11 cellular contexts compared by ENCODE assay signal in the genomic region with DNA sequence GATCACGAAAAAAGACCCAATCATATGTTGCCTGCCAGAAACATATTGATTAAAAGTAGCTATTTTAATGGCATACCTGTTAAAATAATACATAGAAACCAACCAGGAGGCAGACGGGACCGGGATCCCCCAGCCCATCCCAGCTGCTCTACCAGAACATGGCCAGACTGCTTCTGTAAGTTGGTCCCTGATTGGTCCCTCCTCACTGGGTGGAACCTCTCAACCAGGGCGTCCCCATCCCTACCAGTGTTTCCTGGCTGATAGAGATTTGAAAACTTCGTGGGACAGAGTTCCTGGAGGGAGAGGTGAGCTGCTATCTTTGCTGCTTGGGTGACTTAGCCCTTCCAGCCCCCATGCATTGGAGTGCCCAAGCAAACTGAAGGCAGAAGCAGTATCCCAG.
DNase-seq lines count a peak whose midpoint lies in the region; TF ChIP-seq lines count a peak whose summit lies in the region.
"Had no signal": no experiment of that assay in that cellular context is flagged by ENCODE, and none has a peak within 500 bp of the region (broad histone marks: within the 10 kb centered on the region; RNA-seq: fewer than 3 reads in every experiment).

No MANE protein-coding gene starts in this region.

- no peak overlapping the region for H3K23ac ChIP-seq in H9 (ENCODE audit: insufficient read length, low read depth, low read length)

- H2BK5ac ChIP-seq in H9 (ENCODE audit: insufficient read length, low read length): no peak overlapping the region

- H3K9me3 ChIP-seq in H9 (ENCODE audit: control insufficient read depth, low read depth, low read length) (no peaks in the 10 kb centered on the region), endodermal cell (ENCODE audit: control insufficient read depth, low read length) (no peaks in the 10 kb centered on the region), testis (no peaks in the 10 kb centered on the region)
- no peaks in the 10 kb centered on the region for H3K9me3 ChIP-seq in CD8-positive, alpha-beta memory T cell (ENCODE audit: low read length)
- H3K9me3 ChIP-seq: BLaER1 had no signal

- no peak for TF ChIP-seq CTCF in H9 (conservative IDR thresholded peaks at IDR 0.05)
- TF ChIP-seq CTCF in endodermal cell (conservative IDR thresholded peaks at IDR 0.05): no peak
- no peak for TF ChIP-seq CTCF in testis (IDR thresholded peaks at IDR 0.05)
- no peak for TF ChIP-seq CTCF in osteocyte (IDR thresholded peaks at IDR 0.05)

- H3K18ac ChIP-seq in H9 (ENCODE audit: insufficient read length, low read depth, low read length): no peak overlapping the region

- H4K5ac ChIP-seq in H9 (ENCODE audit: insufficient read length, low read depth, low read length): no peak overlapping the region

- TF ChIP-seq POLR2A in testis (IDR thresholded peaks at IDR 0.05): no peak

- no peak overlapping the region for H2AK5ac ChIP-seq in H9 (ENCODE audit: insufficient read length, low read length)

- intact Hi-C loops in testis (cut with DNase I; ENCODE audit: low total_unique reads): no loop called here

- no peak overlapping the region for H3K4me2 ChIP-seq in H9 (ENCODE audit: insufficient read depth, insufficient read length, low read length)
- H3K4me2 ChIP-seq: BLaER1 had no signal

- H3K4me3 ChIP-seq in endodermal cell (ENCODE audit: low read length): no peak overlapping the region
- no peak overlapping the region for H3K4me3 ChIP-seq in testis
- no peak overlapping the region for H3K4me3 ChIP-seq in CD8-positive, alpha-beta memory T cell (ENCODE audit: low read length)
- H3K4me3 ChIP-seq: BLaER1 had no signal

- CTCF ChIA-PET in CD8-positive, alpha-beta memory T cell (lab: Charles Lee): no interaction called here

- no peaks in the 10 kb centered on the region for H3K79me1 ChIP-seq in H9 (ENCODE audit: insufficient read depth, low read depth, low read length, poor library complexity, severe bottlenecking)

- H3K27me3 Mint-ChIP-seq in H9 (ENCODE audit: low read depth) (no peaks in the 10 kb centered on the region; the same call in 1 of the 2 replicates), endodermal cell (ENCODE audit: insufficient read depth) (no peaks in the 10 kb centered on the region), osteocyte (ENCODE audit: unreplicated experiment) (no peaks in the 10 kb centered on the region)
- no peaks in the 10 kb centered on the region for H3K27me3 Mint-ChIP-seq in CD8-positive, alpha-beta memory T cell

- POLR2A ChIA-PET in CD8-positive, alpha-beta memory T cell (lab: Charles Lee): no interaction called here

- H3K27me3 ChIP-seq in H9 (ENCODE audit: insufficient read depth, low read length): no peaks in the 10 kb centered on the region
- no peaks in the 10 kb centered on the region for H3K27me3 ChIP-seq in endodermal cell (ENCODE audit: control insufficient read depth, insufficient read depth, low read length, poor library complexity, severe bottlenecking)
- H3K27me3 ChIP-seq in testis: no peaks in the 10 kb centered on the region
- H3K27me3 ChIP-seq in CD8-positive, alpha-beta memory T cell (ENCODE audit: insufficient read depth, low read length, poor library complexity, severe bottlenecking): no peaks in the 10 kb centered on the region
- H3K27me3 ChIP-seq: BLaER1 had no signal

- H4K8ac ChIP-seq in H9 (replicated peaks; ENCODE audit: insufficient read length, low read depth, low read length): no peak overlapping the region

- H3K27ac ChIP-seq in H9 (ENCODE audit: insufficient read length, low read depth, low read length) (no peak overlapping the region), endodermal cell (ENCODE audit: low read depth, low read length) (no peak overlapping the region), testis (no peak overlapping the region)
- no peak overlapping the region for H3K27ac ChIP-seq in CD8-positive, alpha-beta memory T cell (ENCODE audit: low read depth, low read length)
- H3K27ac ChIP-seq: BLaER1 had no signal

- no CpG with 5 or more reads among the region's 5 CpGs for WGBS in H9 (ENCODE audit: extremely low coverage, insufficient read length, low lambda C conversion rate)
- WGBS in endodermal cell (ENCODE audit: insufficient coverage in 1 of 2, insufficient read length in 1 of 2), 2 experiments: 88 to 94% methylated on average over 2 to 5 of the region's 5 CpGs
- WGBS in testis, 2 donors: 60 to 74% methylated on average over 5 of the region's 5 CpGs

- no peaks in the 10 kb centered on the region for H4K20me1 ChIP-seq in H9 (ENCODE audit: control insufficient read depth, insufficient read depth, insufficient read length)
- H4K20me1 ChIP-seq: BLaER1 had no signal

- H3K9me3 Mint-ChIP-seq in H9 (peaks cover 7 to 8% of the 10 kb centered on the region in 2 experiments; a peak in 4 of 5 replicates), endodermal cell (peaks cover 5% of the 10 kb centered on the region), osteocyte (ENCODE audit: unreplicated experiment) (peaks cover 23% of the 10 kb centered on the region)
- peaks cover 4 to 31% (median 19%) of the 10 kb centered on the region in 5 donors for H3K9me3 Mint-ChIP-seq in CD8-positive, alpha-beta memory T cell

- peaks cover 0 to 9% (median 0%) of the 10 kb centered on the region in 3 experiments; a peak in 3 of 7 replicates for H3K36me3 Mint-ChIP-seq in H9 (ENCODE audit: insufficient read depth in 1 of 3, low read depth in 3 of 3)
- H3K36me3 Mint-ChIP-seq in endodermal cell (ENCODE audit: low read depth): no peaks in the 10 kb centered on the region
- H3K36me3 Mint-ChIP-seq in osteocyte (ENCODE audit: unreplicated experiment): no peaks in the 10 kb centered on the region
- H3K36me3 Mint-ChIP-seq in CD8-positive, alpha-beta memory T cell: no peaks in the 10 kb centered on the region

- H3K4me3 Mint-ChIP-seq in H9 (no peak overlapping the region), endodermal cell (no peak overlapping the region), osteocyte (ENCODE audit: unreplicated experiment) (no peak overlapping the region)
- no peak overlapping the region for H3K4me3 Mint-ChIP-seq in CD8-positive, alpha-beta memory T cell
- H3K4me3 Mint-ChIP-seq: HFFc6 had no signal

- H3K14ac ChIP-seq in H9 (ENCODE audit: insufficient read depth, low read length): no peak overlapping the region

- H3K23me2 ChIP-seq in H9 (ENCODE audit: insufficient read length, low read depth, low read length, poor library complexity, severe bottlenecking): no peaks in the 10 kb centered on the region

- no peak overlapping the region for H2BK15ac ChIP-seq in H9 (ENCODE audit: low read depth, low read length)

- no peaks in the 10 kb centered on the region for H3K4me1 ChIP-seq in H9 (ENCODE audit: insufficient read depth, low read length)
- H3K4me1 ChIP-seq in endodermal cell (ENCODE audit: control insufficient read depth, insufficient read depth, low read length): no peaks in the 10 kb centered on the region
- H3K4me1 ChIP-seq in testis: no peaks in the 10 kb centered on the region
- H3K4me1 ChIP-seq in CD8-positive, alpha-beta memory T cell (ENCODE audit: insufficient read depth, low read length): no peaks in the 10 kb centered on the region
- H3K4me1 ChIP-seq: BLaER1 had no signal

- no peak overlapping the region for H2BK12ac ChIP-seq in H9 (ENCODE audit: insufficient read length, low read depth, low read length)

- no peak overlapping the region for H2BK20ac ChIP-seq in H9 (ENCODE audit: low read depth, low read length, poor library complexity, severe bottlenecking)

- H3K56ac ChIP-seq in H9 (ENCODE audit: insufficient read length, low read depth, low read length): no peak overlapping the region

- H3K4ac ChIP-seq in H9 (ENCODE audit: low read depth, low read length): no peak overlapping the region

- DNase-seq in Daoy (ENCODE audit: low read depth): peak; percentile 42
- DNase-seq in H9: peak; percentile 62
- DNase-seq in endodermal cell: peak; percentile 57
- peak; percentile 28 for DNase-seq in testis
- no peak for DNase-seq in osteocyte (ENCODE audit: extremely low spot score, unreplicated experiment)
- DNase-seq in CD8-positive, alpha-beta memory T cell: no peak
- DNase-seq in activated CD4-positive, alpha-beta T cell treated with anti-CD3 and anti-CD28 coated beads for 1 hour: no peak
- DNase-seq: DMS53, HCEC 1CT, HFFc6 had no signal

- no peak overlapping the region for H3K9ac ChIP-seq in H9 (ENCODE audit: extremely low read depth, insufficient read length, low read length)
- H3K9ac ChIP-seq in endodermal cell (ENCODE audit: extremely low read depth, low read length, poor library complexity, severe bottlenecking): no peak overlapping the region
- H3K9ac ChIP-seq: BLaER1 had no signal

- H3T11ph ChIP-seq in H9 (ENCODE audit: low read length): no peak overlapping the region

- H3K79me2 ChIP-seq in H9 (ENCODE audit: insufficient read depth, low read length): no peaks in the 10 kb centered on the region

- H4K91ac ChIP-seq in H9 (ENCODE audit: insufficient read length, low read depth, low read length): no peak overlapping the region

- H2AFZ ChIP-seq in H9 (ENCODE audit: low read length): no peak overlapping the region

- H2BK120ac ChIP-seq in H9 (ENCODE audit: low read depth, low read length, poor library complexity, severe bottlenecking): no peak overlapping the region

- H3K36me3 ChIP-seq in endodermal cell (ENCODE audit: control insufficient read depth, insufficient read depth, low read length) (no peaks in the 10 kb centered on the region), testis (ENCODE audit: low read depth, missing control alignments) (no peaks in the 10 kb centered on the region)
- H3K36me3 ChIP-seq in CD8-positive, alpha-beta memory T cell (ENCODE audit: insufficient read depth, low read length): no peaks in the 10 kb centered on the region
- H3K36me3 ChIP-seq: BLaER1 had no signal

- H3K27ac Mint-ChIP-seq in H9: no peak overlapping the region
- no peak overlapping the region for H3K27ac Mint-ChIP-seq in endodermal cell
- H3K27ac Mint-ChIP-seq in osteocyte (ENCODE audit: unreplicated experiment): no peak overlapping the region
- no peak overlapping the region for H3K27ac Mint-ChIP-seq in CD8-positive, alpha-beta memory T cell
- H3K27ac Mint-ChIP-seq: HFFc6 had no signal

- H3K4me1 Mint-ChIP-seq in H9: no peaks in the 10 kb centered on the region
- peaks cover 6% of the 10 kb centered on the region for H3K4me1 Mint-ChIP-seq in endodermal cell
- peaks cover 10% of the 10 kb centered on the region for H3K4me1 Mint-ChIP-seq in osteocyte (ENCODE audit: unreplicated experiment)
- no peaks in the 10 kb centered on the region for H3K4me1 Mint-ChIP-seq in CD8-positive, alpha-beta memory T cell

Comparison
In these comparisons a context has a peak if more than half of its experiments do, and no peak if none do; other contexts are left out.
1. DNase-seq: peak in Daoy (single experiment), H9 (single experiment), endodermal cell (single experiment) and testis (single experiment); none in osteocyte (single experiment), CD8-positive, alpha-beta memory T cell (0 of 5) and activated CD4-positive, alpha-beta T cell treated with anti-CD3 and anti-CD28 coated beads for 1 hour (single experiment).